Comparison of ENCODE assay signal across 1 cellular context in genomic region chr6:85455627-85456026, GRCh38.
A peak's percentile ranks its signal among the peaks of the same experiment; 100 is the strongest.
TF ChIP-seq lines count a peak whose summit lies in the region.

No MANE protein-coding gene starts in this region.

TF ChIP-seq in SK-N-SH, 30 proteins besides CTCF, POLR2A, EP300 and RAD21:
- TF ChIP-seq PBX3 (IDR thresholded peaks at IDR 0.05) (peak; percentile 33; the same call in 1 of the 2 replicates), TEAD4 (IDR thresholded peaks at IDR 0.05; ENCODE audit: borderline replicate concordance, insufficient read depth) (0 out of 2 replicates have a peak, but pooled peaks have one; percentile 22), NRF1 (IDR thresholded peaks at IDR 0.05; ENCODE audit: low read depth, low read length) (no peak)
TF ChIP-seq in SK-N-SH: peak in this region for 2.
